Comparison of ENCODE assay signal across 23 cellular contexts in genomic region chr19:6491802-6492592, GRCh38. TPM values are rescaled to one million over a fixed set of nuclear protein-coding genes. Genes with fewer than 3 reads are reported as not detected.
"Had no signal": no experiment of that assay in that cellular context is flagged by ENCODE, and none has a peak within 500 bp of the region (broad histone marks: within the 10 kb centered on the region; RNA-seq: fewer than 3 reads in every experiment).

No MANE protein-coding gene starts in this region.

- H3K27me3 Mint-ChIP-seq: activated CD4-positive, alpha-beta memory T cell treated with anti-CD3 and anti-CD28 coated beads for 36 hours; activated naive CD8-positive, alpha-beta T cell treated with anti-CD3 and anti-CD28 coated beads for 36 hours; stimulated activated naive CD8-positive, alpha-beta T cell treated with anti-CD3 and anti-CD28 coated beads, Interleukin-15, Interleukin-2, amounts not matched to agents 100 ng/mL and 50 ng/mL, for 24 hours had no signal

- H3K4me3 ChIP-seq: body of pancreas, dorsolateral prefrontal cortex, lung, right atrium auricular region had no signal

- H3K36me3 ChIP-seq: right atrium auricular region had no signal

- H3K4me1 ChIP-seq: body of pancreas, foreskin keratinocyte, right atrium auricular region had no signal

- H3K27me3 ChIP-seq: body of pancreas, dorsolateral prefrontal cortex, foreskin keratinocyte, right atrium auricular region had no signal

- H3K9me3 ChIP-seq: body of pancreas had no signal

- DNase-seq: activated CD4-positive, alpha-beta memory T cell treated with anti-CD3 and anti-CD28 coated beads for 36 hours; activated CD4-positive, alpha-beta T cell treated with anti-CD3 and anti-CD28 coated beads for 4 hours; activated naive CD8-positive, alpha-beta T cell treated with anti-CD3 and anti-CD28 coated beads for 36 hours; activated T-cell treated with anti-CD3 and anti-CD28 coated beads for 4 hours; body of pancreas; central memory CD4-positive, alpha-beta T cell; endodermal cell; foreskin keratinocyte; kidney; stimulated activated CD4-positive, alpha-beta T cell treated with anti-CD3 and anti-CD28 coated beads, Interleukin-12 subunit alpha, Interleukin-12 subunit beta, amount 100 ng/mL, for 4 hours; stimulated activated CD4-positive, alpha-beta T cell treated with anti-CD3 and anti-CD28 coated beads, Interleukin-1b, Interleukin-23, amount 100 ng/mL, for 48 hours; stimulated activated CD8-positive, alpha-beta memory T cell treated with anti-CD3 and anti-CD28 coated beads, Interleukin-4, amount 100 ng/mL, for 48 hours; trophoblast cell had no signal

- H3K4me3 Mint-ChIP-seq: activated CD4-positive, alpha-beta memory T cell treated with anti-CD3 and anti-CD28 coated beads for 36 hours; activated naive CD8-positive, alpha-beta T cell treated with anti-CD3 and anti-CD28 coated beads for 36 hours; activated T-helper 1 cell treated with anti-CD3 and anti-CD28 coated beads, Interleukin-12 subunit alpha, Interleukin-12 subunit beta, Interleukin-2, Interleukin-4 antibody, amounts not matched to agents 30 ng/mL and 10 ng/mL and 1 ng/mL, durations not matched to agents 14 hours and 24 hours and 36 hours; endodermal cell; mesothelial cell of epicardium; nephron; stimulated activated naive CD8-positive, alpha-beta T cell treated with anti-CD3 and anti-CD28 coated beads, Interleukin-15, Interleukin-2, amounts not matched to agents 100 ng/mL and 50 ng/mL, for 24 hours had no signal

- H3K27ac Mint-ChIP-seq: activated CD4-positive, alpha-beta memory T cell treated with anti-CD3 and anti-CD28 coated beads for 36 hours; activated naive CD8-positive, alpha-beta T cell treated with anti-CD3 and anti-CD28 coated beads for 36 hours; activated T-helper 1 cell treated with anti-CD3 and anti-CD28 coated beads, Interleukin-12 subunit alpha, Interleukin-12 subunit beta, Interleukin-2, Interleukin-4 antibody, amounts not matched to agents 30 ng/mL and 10 ng/mL and 1 ng/mL, durations not matched to agents 14 hours and 24 hours and 36 hours; endodermal cell; mesothelial cell of epicardium; nephron; stimulated activated naive CD8-positive, alpha-beta T cell treated with anti-CD3 and anti-CD28 coated beads, Interleukin-15, Interleukin-2, amounts not matched to agents 100 ng/mL and 50 ng/mL, for 24 hours had no signal

- H3K36me3 Mint-ChIP-seq: activated CD4-positive, alpha-beta memory T cell treated with anti-CD3 and anti-CD28 coated beads for 36 hours; activated naive CD8-positive, alpha-beta T cell treated with anti-CD3 and anti-CD28 coated beads for 36 hours; mesothelial cell of epicardium had no signal

- ATAC-seq: body of pancreas, foreskin keratinocyte, left lobe of liver had no signal

- H3K27ac ChIP-seq: body of pancreas, foreskin keratinocyte, right atrium auricular region had no signal

- H3K4me1 Mint-ChIP-seq: mesothelial cell of epicardium, nephron had no signal

RNA-seq across cellular contexts. Expression of gene TUBB4A, which starts 10.1 kb away (rescaled TPM):
- total RNA-seq: fibroblast of lung, foreskin keratinocyte had no signal
- polyA plus RNA-seq: fibroblast of lung, foreskin keratinocyte had no signal

RNA-seq across cellular contexts. Expression of gene DENND1C, which starts 10.4 kb away (rescaled TPM):
- total RNA-seq: fibroblast of lung had no signal
- polyA plus RNA-seq: fibroblast of lung had no signal

RNA-seq across cellular contexts. Expression of gene CRB3, which starts 27.9 kb away (rescaled TPM):
- total RNA-seq: posterior vena cava had no signal
- polyA plus RNA-seq: fibroblast of lung had no signal
